8 cellular contexts compared by ENCODE assay signal in the genomic region with DNA sequence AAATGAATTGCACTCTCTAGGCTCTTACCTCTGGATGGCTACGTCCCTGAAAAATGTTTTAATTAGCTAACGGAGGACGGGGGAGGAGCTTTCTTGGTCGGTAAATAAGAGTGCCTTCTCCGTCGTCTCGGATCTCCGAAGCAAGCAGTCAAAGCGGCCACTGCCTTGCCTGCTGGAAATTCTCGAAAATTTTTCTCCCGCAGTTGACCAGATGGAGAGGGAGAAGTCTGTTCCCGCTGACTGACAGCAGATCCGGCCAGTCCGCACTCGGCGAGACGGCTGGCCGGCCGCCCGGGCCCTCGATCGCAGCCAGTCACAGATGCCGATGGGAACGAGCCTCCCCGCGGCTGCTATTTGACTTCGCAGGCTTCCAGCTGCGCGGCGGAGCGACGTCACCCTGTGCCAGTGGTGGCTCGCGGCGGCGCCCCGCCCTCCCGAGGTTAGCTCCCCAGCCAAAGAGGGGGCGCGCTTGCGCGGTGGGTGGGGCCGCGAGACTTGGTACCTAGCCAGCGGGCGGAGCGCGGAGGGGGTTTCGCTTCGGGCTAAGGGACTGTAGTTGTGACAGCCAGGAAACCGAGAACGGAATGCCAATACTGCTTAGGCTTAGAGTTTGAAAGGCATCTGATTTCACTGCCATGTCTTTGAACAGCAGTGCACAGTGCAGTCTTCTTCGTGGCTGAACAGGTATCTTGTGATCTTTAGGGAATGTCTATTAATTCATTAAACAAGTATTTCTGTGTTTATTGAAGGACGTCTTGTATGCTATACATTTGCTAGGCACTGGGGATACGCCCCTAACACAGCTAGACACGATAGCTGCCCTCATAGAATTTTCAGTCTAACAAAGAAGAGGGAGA. TPM values are rescaled to one million over a fixed set of nuclear protein-coding genes. Genes with fewer than 3 reads are reported as not detected.
A peak's percentile ranks its signal among the peaks of the same experiment; 100 is the strongest.
DNase-seq lines count a peak whose midpoint lies in the region; TF ChIP-seq lines count a peak whose summit lies in the region.

A gene (minus strand): TSS at position 184 of the 857 bp plus-strand sequence. CDS start 5,978 bp downstream, outside the sequence.

- H3K27me3 Mint-ChIP-seq in H9 (ENCODE audit: low read depth) = peaks cover 21% of the 10 kb centered on the region
- no peaks in the 10 kb centered on the region for H3K27me3 Mint-ChIP-seq in nephron (ENCODE audit: low read depth)
- no peaks in the 10 kb centered on the region for H3K27me3 Mint-ChIP-seq in stimulated activated naive CD8-positive, alpha-beta T cell treated with anti-CD3 and anti-CD28 coated beads, Interleukin-15, Interleukin-2, amounts not matched to agents 100 ng/mL and 50 ng/mL, for 24 hours

- H2BK120ac ChIP-seq in H9 (ENCODE audit: low read depth, low read length, poor library complexity, severe bottlenecking) = no peak within 1 kb of the TSS

- TF ChIP-seq CTCF in H9 (conservative IDR thresholded peaks at IDR 0.05) (no peak), fibroblast of the aortic adventitia (IDR thresholded peaks at IDR 0.05; ENCODE audit: insufficient read depth, low read length) (peak; percentile 18), nephron (IDR thresholded peaks at IDR 0.05; ENCODE audit: unreplicated experiment in 3 of 3) (no peak)

- H3K4me1 ChIP-seq in ES-I3 (ENCODE audit: insufficient read depth, low read length) = peaks cover 4% of the 10 kb centered on the region; the same call in 1 of the 2 replicates
- H3K4me1 ChIP-seq in H9 (ENCODE audit: insufficient read depth, low read length) = no peaks in the 10 kb centered on the region

- H3K79me2 ChIP-seq in H9 (ENCODE audit: insufficient read depth, low read length) = no peaks in the 10 kb centered on the region

- no peaks in the 10 kb centered on the region for H3K79me1 ChIP-seq in H9 (ENCODE audit: insufficient read depth, low read depth, low read length, poor library complexity, severe bottlenecking)

- no peaks in the 10 kb centered on the region for H3K36me3 ChIP-seq in ES-I3 (ENCODE audit: insufficient read depth, low read length)
- H3K36me3 ChIP-seq in MG63 = no peaks in the 10 kb centered on the region

- H4K91ac ChIP-seq in H9 (ENCODE audit: insufficient read length, low read depth, low read length) = no peak within 1 kb of the TSS

- peak within 1 kb of the TSS; percentile 49 for H3K27ac ChIP-seq in H9 (ENCODE audit: insufficient read length, low read depth, low read length)

- no CpG with 5 or more reads among the region's 56 CpGs for WGBS in H9 (ENCODE audit: extremely low coverage, insufficient read length, low lambda C conversion rate)

- H3T11ph ChIP-seq in H9 (ENCODE audit: low read length) = no peak within 1 kb of the TSS

- peak within 1 kb of the TSS; percentile 49 for H2AFZ ChIP-seq in H9 (ENCODE audit: low read length)

- H3K4me3 ChIP-seq in MG63 (peak within 1 kb of the TSS; percentile 56), fibroblast of the aortic adventitia (ENCODE audit: low read depth, low read length) (peak within 1 kb of the TSS; percentile 90)

- no peak within 1 kb of the TSS for H2BK12ac ChIP-seq in H9 (ENCODE audit: insufficient read length, low read depth, low read length)

- no peak within 1 kb of the TSS for H3K56ac ChIP-seq in H9 (ENCODE audit: insufficient read length, low read depth, low read length)

- no peak within 1 kb of the TSS for H2BK20ac ChIP-seq in H9 (ENCODE audit: low read depth, low read length, poor library complexity, severe bottlenecking)

- H3K14ac ChIP-seq in H9 (ENCODE audit: insufficient read depth, low read length) = peak within 1 kb of the TSS; percentile 58; the same call in 1 of the 2 replicates

- H3K23ac ChIP-seq in H9 (ENCODE audit: insufficient read length, low read depth, low read length) = no peak within 1 kb of the TSS

- H3K27ac Mint-ChIP-seq in H9 (peak within 1 kb of the TSS; percentile 97 to 98 (median 98)), nephron (peak within 1 kb of the TSS; percentile 96 to 99 (median 98))
- peak within 1 kb of the TSS; percentile 99 for H3K27ac Mint-ChIP-seq in stimulated activated naive CD8-positive, alpha-beta T cell treated with anti-CD3 and anti-CD28 coated beads, Interleukin-15, Interleukin-2, amounts not matched to agents 100 ng/mL and 50 ng/mL, for 24 hours

- H3K9me3 ChIP-seq in ES-I3 (ENCODE audit: control insufficient read depth, insufficient read depth, low read length) (no peaks in the 10 kb centered on the region), H9 (ENCODE audit: control insufficient read depth, low read depth, low read length) (no peaks in the 10 kb centered on the region), MG63 (no peaks in the 10 kb centered on the region)

- no peaks in the 10 kb centered on the region; the same call in 1 of the 2 replicates for H3K27me3 ChIP-seq in H9 (ENCODE audit: insufficient read depth, low read length)
- no peaks in the 10 kb centered on the region for H3K27me3 ChIP-seq in MG63

- no peak within 1 kb of the TSS for H4K5ac ChIP-seq in H9 (ENCODE audit: insufficient read length, low read depth, low read length)

- H3K4ac ChIP-seq in H9 (ENCODE audit: low read depth, low read length) = no peak within 1 kb of the TSS; the same call in 1 of the 2 replicates

- H3K4me2 ChIP-seq in H9 (ENCODE audit: insufficient read depth, insufficient read length, low read length) = peak within 1 kb of the TSS; percentile 73

- peak within 1 kb of the TSS; percentile 69 for H3K18ac ChIP-seq in H9 (ENCODE audit: insufficient read length, low read depth, low read length)

- H4K20me1 ChIP-seq in H9 (ENCODE audit: control insufficient read depth, insufficient read depth, insufficient read length) = no peaks in the 10 kb centered on the region

- H4K8ac ChIP-seq in H9 (replicated peaks; ENCODE audit: insufficient read length, low read depth, low read length) = no peak within 1 kb of the TSS

- no peaks in the 10 kb centered on the region for H3K36me3 Mint-ChIP-seq in H9 (ENCODE audit: insufficient read depth in 1 of 3, low read depth in 3 of 3)
- H3K36me3 Mint-ChIP-seq in nephron (ENCODE audit: low read depth) = no peaks in the 10 kb centered on the region
- H3K36me3 Mint-ChIP-seq in stimulated activated naive CD8-positive, alpha-beta T cell treated with anti-CD3 and anti-CD28 coated beads, Interleukin-15, Interleukin-2, amounts not matched to agents 100 ng/mL and 50 ng/mL, for 24 hours (ENCODE audit: low read depth) = peaks cover 20% of the 10 kb centered on the region

- H3K4me1 Mint-ChIP-seq in H9 = peaks cover 19 to 24% of the 10 kb centered on the region in 2 experiments
- peaks cover 30% of the 10 kb centered on the region for H3K4me1 Mint-ChIP-seq in nephron
- H3K4me1 Mint-ChIP-seq in stimulated activated naive CD8-positive, alpha-beta T cell treated with anti-CD3 and anti-CD28 coated beads, Interleukin-15, Interleukin-2, amounts not matched to agents 100 ng/mL and 50 ng/mL, for 24 hours (ENCODE audit: low read depth) = peaks cover 47% of the 10 kb centered on the region

- DNase-seq in H9 (peak; percentile 99), MG63 (peak; percentile 96), SHP77 treated with DMSO at 0.1 percent for 48 hours (lab: John Stamatoyannopoulos, UW) (peak; percentile 91), fibroblast of the aortic adventitia (ENCODE audit: low read depth) (peak; percentile 98)
- DNase-seq in activated effector memory CD4-positive, alpha-beta T cell treated with anti-CD3 and anti-CD28 coated beads, Interleukin-2, amount 50 U/mL, for 16 hours = peak; percentile 100

- H2BK5ac ChIP-seq in H9 (ENCODE audit: insufficient read length, low read length) = no peak within 1 kb of the TSS

- peaks cover 12% of the 10 kb centered on the region for H3K23me2 ChIP-seq in H9 (ENCODE audit: insufficient read length, low read depth, low read length, poor library complexity, severe bottlenecking)

- H3K9ac ChIP-seq in ES-I3 (ENCODE audit: low read depth, low read length) (peak within 1 kb of the TSS; percentile 94), H9 (ENCODE audit: extremely low read depth, insufficient read length, low read length) (peak within 1 kb of the TSS; percentile 55)

- no peak within 1 kb of the TSS for H2AK5ac ChIP-seq in H9 (ENCODE audit: insufficient read length, low read length)

- H3K4me3 Mint-ChIP-seq in H9 (peak within 1 kb of the TSS; percentile 94 to 96), nephron (peak within 1 kb of the TSS; percentile 95 to 98 (median 96))
- H3K4me3 Mint-ChIP-seq in stimulated activated naive CD8-positive, alpha-beta T cell treated with anti-CD3 and anti-CD28 coated beads, Interleukin-15, Interleukin-2, amounts not matched to agents 100 ng/mL and 50 ng/mL, for 24 hours = peak within 1 kb of the TSS; percentile 99

- no peak within 1 kb of the TSS for H2BK15ac ChIP-seq in H9 (ENCODE audit: low read depth, low read length)

- H3K9me3 Mint-ChIP-seq in H9 = no peaks in the 10 kb centered on the region
- no peaks in the 10 kb centered on the region for H3K9me3 Mint-ChIP-seq in nephron
- H3K9me3 Mint-ChIP-seq in stimulated activated naive CD8-positive, alpha-beta T cell treated with anti-CD3 and anti-CD28 coated beads, Interleukin-15, Interleukin-2, amounts not matched to agents 100 ng/mL and 50 ng/mL, for 24 hours = no peaks in the 10 kb centered on the region

RNA-seq across cellular contexts. Expression of the gene that starts here (rescaled TPM):
- total RNA-seq in H9 (2021) (10.2 and 10.4 TPM in 2 replicates), fibroblast of the aortic adventitia (ENCODE audit: low replicate concordance) (11.1 and 144 TPM in 2 replicates)
- total RNA-seq in MG63 (2014; rRNA removed; shearing (Covaris generic); ENCODE audit: low replicate concordance) = 1.3 and 2.5 TPM in 2 replicates

Comparison
In these comparisons a context has a peak if more than half of its experiments do, and no peak if none do; other contexts are left out.
1. Peak in every context shown above with its lines: DNase-seq, H3K4me3 ChIP-seq and H3K27ac ChIP-seq.